Comparison of ENCODE assay signal across 1 cellular context in the genomic region with DNA sequence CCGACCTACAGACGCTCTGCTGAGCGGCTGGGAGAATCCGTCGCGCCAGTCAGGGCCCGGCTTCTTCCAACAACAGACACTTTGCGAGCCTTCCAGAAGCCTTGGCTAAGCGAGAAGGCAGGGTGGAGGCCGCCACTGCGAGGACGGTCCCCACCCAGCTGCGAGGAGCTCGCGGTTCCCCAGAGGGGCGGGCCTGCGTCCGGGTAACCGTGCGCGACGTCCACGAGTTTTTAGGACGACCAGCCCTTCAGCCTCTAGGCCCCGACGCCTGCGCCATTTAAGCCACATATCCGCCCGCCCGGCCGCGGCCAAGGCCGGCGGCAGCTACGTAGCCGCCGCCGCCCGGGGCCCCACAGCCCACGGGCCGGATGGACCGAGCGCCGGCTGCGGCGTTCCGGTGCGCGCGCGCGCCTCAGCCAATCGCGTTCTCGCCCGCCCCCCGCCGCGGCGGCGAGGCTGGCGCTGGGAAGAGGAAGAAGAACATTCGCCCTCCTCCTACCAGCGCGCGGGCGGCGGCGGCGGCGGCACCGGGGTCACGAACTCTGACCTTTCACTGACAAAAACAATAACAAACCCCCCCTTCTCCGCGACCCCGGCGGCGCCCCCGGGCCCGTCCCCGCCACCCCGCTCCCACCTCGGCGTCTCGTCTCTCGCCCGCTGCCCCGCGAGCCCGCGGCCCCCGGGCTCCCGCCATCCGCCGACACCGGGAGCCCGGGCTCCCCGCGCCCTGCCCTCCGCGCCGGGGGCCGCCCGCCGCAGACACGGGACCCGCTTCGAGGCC.
TF ChIP-seq lines count a peak whose summit lies in the region.

A gene (plus strand): TSS at position 479 of the 781 bp plus-strand sequence. CDS start 56,332 bp downstream, outside the sequence.

TF ChIP-seq in HepG2, 621 proteins besides CTCF, POLR2A, EP300 and RAD21 (continued from another document and continues in another):
- TF ChIP-seq, protein P1, sequence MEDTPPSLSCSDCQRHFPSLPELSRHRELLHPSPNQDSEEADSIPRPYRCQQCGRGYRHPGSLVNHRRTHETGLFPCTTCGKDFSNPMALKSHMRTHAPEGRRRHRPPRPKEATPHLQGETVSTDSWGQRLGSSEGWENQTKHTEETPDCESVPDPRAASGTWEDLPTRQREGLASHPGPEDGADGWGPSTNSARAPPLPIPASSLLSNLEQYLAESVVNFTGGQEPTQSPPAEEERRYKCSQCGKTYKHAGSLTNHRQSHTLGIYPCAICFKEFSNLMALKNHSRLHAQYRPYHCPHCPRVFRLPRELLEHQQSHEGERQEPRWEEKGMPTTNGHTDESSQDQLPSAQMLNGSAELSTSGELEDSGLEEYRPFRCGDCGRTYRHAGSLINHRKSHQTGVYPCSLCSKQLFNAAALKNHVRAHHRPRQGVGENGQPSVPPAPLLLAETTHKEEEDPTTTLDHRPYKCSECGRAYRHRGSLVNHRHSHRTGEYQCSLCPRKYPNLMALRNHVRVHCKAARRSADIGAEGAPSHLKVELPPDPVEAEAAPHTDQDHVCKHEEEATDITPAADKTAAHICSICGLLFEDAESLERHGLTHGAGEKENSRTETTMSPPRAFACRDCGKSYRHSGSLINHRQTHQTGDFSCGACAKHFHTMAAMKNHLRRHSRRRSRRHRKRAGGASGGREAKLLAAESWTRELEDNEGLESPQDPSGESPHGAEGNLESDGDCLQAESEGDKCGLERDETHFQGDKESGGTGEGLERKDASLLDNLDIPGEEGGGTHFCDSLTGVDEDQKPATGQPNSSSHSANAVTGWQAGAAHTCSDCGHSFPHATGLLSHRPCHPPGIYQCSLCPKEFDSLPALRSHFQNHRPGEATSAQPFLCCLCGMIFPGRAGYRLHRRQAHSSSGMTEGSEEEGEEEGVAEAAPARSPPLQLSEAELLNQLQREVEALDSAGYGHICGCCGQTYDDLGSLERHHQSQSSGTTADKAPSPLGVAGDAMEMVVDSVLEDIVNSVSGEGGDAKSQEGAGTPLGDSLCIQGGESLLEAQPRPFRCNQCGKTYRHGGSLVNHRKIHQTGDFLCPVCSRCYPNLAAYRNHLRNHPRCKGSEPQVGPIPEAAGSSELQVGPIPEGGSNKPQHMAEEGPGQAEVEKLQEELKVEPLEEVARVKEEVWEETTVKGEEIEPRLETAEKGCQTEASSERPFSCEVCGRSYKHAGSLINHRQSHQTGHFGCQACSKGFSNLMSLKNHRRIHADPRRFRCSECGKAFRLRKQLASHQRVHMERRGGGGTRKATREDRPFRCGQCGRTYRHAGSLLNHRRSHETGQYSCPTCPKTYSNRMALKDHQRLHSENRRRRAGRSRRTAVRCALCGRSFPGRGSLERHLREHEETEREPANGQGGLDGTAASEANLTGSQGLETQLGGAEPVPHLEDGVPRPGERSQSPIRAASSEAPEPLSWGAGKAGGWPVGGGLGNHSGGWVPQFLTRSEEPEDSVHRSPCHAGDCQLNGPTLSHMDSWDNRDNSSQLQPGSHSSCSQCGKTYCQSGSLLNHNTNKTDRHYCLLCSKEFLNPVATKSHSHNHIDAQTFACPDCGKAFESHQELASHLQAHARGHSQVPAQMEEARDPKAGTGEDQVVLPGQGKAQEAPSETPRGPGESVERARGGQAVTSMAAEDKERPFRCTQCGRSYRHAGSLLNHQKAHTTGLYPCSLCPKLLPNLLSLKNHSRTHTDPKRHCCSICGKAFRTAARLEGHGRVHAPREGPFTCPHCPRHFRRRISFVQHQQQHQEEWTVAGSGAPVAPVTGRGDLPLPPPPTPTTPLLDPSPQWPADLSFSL (CRISPR knock-in tag; IDR thresholded peaks at IDR 0.05): no peak
- TF ChIP-seq ARID2 (CRISPR knock-in tag; IDR thresholded peaks at IDR 0.05; ENCODE audit: borderline replicate concordance): no peak
- no peak; the same call in 1 of the 2 replicates for TF ChIP-seq ZSCAN9 (CRISPR knock-in tag; IDR thresholded peaks at IDR 0.05; ENCODE audit: borderline replicate concordance)
- no peak for TF ChIP-seq ZNF3 (CRISPR knock-in tag; IDR thresholded peaks at IDR 0.05)
- TF ChIP-seq, protein P2, sequence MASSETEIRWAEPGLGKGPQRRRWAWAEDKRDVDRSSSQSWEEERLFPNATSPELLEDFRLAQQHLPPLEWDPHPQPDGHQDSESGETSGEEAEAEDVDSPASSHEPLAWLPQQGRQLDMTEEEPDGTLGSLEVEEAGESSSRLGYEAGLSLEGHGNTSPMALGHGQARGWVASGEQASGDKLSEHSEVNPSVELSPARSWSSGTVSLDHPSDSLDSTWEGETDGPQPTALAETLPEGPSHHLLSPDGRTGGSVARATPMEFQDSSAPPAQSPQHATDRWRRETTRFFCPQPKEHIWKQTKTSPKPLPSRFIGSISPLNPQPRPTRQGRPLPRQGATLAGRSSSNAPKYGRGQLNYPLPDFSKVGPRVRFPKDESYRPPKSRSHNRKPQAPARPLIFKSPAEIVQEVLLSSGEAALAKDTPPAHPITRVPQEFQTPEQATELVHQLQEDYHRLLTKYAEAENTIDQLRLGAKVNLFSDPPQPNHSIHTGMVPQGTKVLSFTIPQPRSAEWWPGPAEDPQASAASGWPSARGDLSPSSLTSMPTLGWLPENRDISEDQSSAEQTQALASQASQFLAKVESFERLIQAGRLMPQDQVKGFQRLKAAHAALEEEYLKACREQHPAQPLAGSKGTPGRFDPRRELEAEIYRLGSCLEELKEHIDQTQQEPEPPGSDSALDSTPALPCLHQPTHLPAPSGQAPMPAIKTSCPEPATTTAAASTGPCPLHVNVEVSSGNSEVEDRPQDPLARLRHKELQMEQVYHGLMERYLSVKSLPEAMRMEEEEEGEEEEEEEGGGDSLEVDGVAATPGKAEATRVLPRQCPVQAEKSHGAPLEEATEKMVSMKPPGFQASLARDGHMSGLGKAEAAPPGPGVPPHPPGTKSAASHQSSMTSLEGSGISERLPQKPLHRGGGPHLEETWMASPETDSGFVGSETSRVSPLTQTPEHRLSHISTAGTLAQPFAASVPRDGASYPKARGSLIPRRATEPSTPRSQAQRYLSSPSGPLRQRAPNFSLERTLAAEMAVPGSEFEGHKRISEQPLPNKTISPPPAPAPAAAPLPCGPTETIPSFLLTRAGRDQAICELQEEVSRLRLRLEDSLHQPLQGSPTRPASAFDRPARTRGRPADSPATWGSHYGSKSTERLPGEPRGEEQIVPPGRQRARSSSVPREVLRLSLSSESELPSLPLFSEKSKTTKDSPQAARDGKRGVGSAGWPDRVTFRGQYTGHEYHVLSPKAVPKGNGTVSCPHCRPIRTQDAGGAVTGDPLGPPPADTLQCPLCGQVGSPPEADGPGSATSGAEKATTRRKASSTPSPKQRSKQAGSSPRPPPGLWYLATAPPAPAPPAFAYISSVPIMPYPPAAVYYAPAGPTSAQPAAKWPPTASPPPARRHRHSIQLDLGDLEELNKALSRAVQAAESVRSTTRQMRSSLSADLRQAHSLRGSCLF (CRISPR knock-in tag; IDR thresholded peaks at IDR 0.05; ENCODE audit: borderline replicate concordance): no peak
- TF ChIP-seq, protein P3, sequence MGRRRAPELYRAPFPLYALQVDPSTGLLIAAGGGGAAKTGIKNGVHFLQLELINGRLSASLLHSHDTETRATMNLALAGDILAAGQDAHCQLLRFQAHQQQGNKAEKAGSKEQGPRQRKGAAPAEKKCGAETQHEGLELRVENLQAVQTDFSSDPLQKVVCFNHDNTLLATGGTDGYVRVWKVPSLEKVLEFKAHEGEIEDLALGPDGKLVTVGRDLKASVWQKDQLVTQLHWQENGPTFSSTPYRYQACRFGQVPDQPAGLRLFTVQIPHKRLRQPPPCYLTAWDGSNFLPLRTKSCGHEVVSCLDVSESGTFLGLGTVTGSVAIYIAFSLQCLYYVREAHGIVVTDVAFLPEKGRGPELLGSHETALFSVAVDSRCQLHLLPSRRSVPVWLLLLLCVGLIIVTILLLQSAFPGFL (CRISPR knock-in tag; IDR thresholded peaks at IDR 0.05): no peak
- TF ChIP-seq CEBPB (IDR thresholded peaks at IDR 0.05; ENCODE audit: borderline replicate concordance, low read depth, low read length): no peak
- no peak for TF ChIP-seq ZNF564 (CRISPR knock-in tag; IDR thresholded peaks at IDR 0.05)
- no peak for TF ChIP-seq ZMAT3 (CRISPR knock-in tag; conservative IDR thresholded peaks at IDR 0.05)
- TF ChIP-seq IKZF4 (CRISPR knock-in tag; IDR thresholded peaks at IDR 0.05; ENCODE audit: borderline replicate concordance, low read depth, not compliant biosample characterization): no peak
- no peak for TF ChIP-seq HMG20B (CRISPR knock-in tag; conservative IDR thresholded peaks at IDR 0.05)
- TF ChIP-seq DPF2 (CRISPR knock-in tag; IDR thresholded peaks at IDR 0.05; ENCODE audit: borderline replicate concordance, low read depth): no peak
- no peak for TF ChIP-seq POGZ (CRISPR knock-in tag; IDR thresholded peaks at IDR 0.05)
- TF ChIP-seq HDAC6 (IDR thresholded peaks at IDR 0.05; ENCODE audit: low read depth, low read length): no peak
- TF ChIP-seq, protein P4, sequence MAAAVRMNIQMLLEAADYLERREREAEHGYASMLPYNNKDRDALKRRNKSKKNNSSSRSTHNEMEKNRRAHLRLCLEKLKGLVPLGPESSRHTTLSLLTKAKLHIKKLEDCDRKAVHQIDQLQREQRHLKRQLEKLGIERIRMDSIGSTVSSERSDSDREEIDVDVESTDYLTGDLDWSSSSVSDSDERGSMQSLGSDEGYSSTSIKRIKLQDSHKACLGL (CRISPR knock-in tag; IDR thresholded peaks at IDR 0.05): no peak
- no peak for TF ChIP-seq REXO4 (CRISPR knock-in tag; IDR thresholded peaks at IDR 0.05; ENCODE audit: borderline replicate concordance)
- peak; percentile 71 for TF ChIP-seq YY1 (IDR thresholded peaks at IDR 0.05; ENCODE audit: insufficient read depth, insufficient replicate concordance, low read depth, low read length)
- TF ChIP-seq TBX2 (CRISPR knock-in tag; IDR thresholded peaks at IDR 0.05; ENCODE audit: borderline replicate concordance): peak; percentile 38; the same call in 1 of the 2 replicates
- TF ChIP-seq MEF2D (CRISPR knock-in tag; IDR thresholded peaks at IDR 0.05): no peak
- TF ChIP-seq HDAC2 (CRISPR knock-in tag; IDR thresholded peaks at IDR 0.05): no peak
- TF ChIP-seq TGIF2 (CRISPR knock-in tag; IDR thresholded peaks at IDR 0.05): no peak
- TF ChIP-seq, protein P5, sequence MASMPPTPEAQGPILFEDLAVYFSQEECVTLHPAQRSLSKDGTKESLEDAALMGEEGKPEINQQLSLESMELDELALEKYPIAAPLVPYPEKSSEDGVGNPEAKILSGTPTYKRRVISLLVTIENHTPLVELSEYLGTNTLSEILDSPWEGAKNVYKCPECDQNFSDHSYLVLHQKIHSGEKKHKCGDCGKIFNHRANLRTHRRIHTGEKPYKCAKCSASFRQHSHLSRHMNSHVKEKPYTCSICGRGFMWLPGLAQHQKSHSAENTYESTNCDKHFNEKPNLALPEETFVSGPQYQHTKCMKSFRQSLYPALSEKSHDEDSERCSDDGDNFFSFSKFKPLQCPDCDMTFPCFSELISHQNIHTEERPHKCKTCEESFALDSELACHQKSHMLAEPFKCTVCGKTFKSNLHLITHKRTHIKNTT (CRISPR knock-in tag; IDR thresholded peaks at IDR 0.05): no peak
- TF ChIP-seq KLF15 (CRISPR knock-in tag; IDR thresholded peaks at IDR 0.05; ENCODE audit: borderline replicate concordance): no peak
- no peak for TF ChIP-seq ZBTB8A (CRISPR knock-in tag; IDR thresholded peaks at IDR 0.05; ENCODE audit: borderline replicate concordance, low read depth)
- TF ChIP-seq, protein P6, sequence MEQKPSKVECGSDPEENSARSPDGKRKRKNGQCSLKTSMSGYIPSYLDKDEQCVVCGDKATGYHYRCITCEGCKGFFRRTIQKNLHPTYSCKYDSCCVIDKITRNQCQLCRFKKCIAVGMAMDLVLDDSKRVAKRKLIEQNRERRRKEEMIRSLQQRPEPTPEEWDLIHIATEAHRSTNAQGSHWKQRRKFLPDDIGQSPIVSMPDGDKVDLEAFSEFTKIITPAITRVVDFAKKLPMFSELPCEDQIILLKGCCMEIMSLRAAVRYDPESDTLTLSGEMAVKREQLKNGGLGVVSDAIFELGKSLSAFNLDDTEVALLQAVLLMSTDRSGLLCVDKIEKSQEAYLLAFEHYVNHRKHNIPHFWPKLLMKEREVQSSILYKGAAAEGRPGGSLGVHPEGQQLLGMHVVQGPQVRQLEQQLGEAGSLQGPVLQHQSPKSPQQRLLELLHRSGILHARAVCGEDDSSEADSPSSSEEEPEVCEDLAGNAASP (CRISPR knock-in tag; IDR thresholded peaks at IDR 0.05; ENCODE audit: borderline replicate concordance): no peak
- no peak for TF ChIP-seq ZKSCAN5 (CRISPR knock-in tag; IDR thresholded peaks at IDR 0.05)
- TF ChIP-seq, protein P7, sequence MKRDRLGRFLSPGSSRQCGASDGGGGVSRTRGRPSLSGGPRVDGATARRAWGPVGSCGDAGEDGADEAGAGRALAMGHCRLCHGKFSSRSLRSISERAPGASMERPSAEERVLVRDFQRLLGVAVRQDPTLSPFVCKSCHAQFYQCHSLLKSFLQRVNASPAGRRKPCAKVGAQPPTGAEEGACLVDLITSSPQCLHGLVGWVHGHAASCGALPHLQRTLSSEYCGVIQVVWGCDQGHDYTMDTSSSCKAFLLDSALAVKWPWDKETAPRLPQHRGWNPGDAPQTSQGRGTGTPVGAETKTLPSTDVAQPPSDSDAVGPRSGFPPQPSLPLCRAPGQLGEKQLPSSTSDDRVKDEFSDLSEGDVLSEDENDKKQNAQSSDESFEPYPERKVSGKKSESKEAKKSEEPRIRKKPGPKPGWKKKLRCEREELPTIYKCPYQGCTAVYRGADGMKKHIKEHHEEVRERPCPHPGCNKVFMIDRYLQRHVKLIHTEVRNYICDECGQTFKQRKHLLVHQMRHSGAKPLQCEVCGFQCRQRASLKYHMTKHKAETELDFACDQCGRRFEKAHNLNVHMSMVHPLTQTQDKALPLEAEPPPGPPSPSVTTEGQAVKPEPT (CRISPR knock-in tag; IDR thresholded peaks at IDR 0.05; ENCODE audit: low read depth): no peak; the same call in 1 of the 2 replicates
- TF ChIP-seq DNMT1 (CRISPR knock-in tag; IDR thresholded peaks at IDR 0.05): no peak
- TF ChIP-seq, protein P8, sequence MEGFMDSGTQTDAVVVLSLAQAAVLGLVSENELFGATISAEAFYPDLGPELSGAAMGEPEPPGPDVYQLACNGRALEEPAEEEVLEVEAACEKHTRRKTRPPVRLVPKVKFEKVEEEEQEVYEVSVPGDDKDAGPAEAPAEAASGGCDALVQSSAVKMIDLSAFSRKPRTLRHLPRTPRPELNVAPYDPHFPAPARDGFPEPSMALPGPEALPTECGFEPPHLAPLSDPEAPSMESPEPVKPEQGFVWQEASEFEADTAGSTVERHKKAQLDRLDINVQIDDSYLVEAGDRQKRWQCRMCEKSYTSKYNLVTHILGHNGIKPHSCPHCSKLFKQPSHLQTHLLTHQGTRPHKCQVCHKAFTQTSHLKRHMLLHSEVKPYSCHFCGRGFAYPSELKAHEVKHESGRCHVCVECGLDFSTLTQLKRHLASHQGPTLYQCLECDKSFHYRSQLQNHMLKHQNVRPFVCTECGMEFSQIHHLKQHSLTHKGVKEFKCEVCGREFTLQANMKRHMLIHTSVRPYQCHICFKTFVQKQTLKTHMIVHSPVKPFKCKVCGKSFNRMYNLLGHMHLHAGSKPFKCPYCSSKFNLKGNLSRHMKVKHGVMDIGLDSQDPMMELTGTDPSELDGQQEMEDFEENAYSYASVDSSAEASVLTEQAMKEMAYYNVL (CRISPR knock-in tag; IDR thresholded peaks at IDR 0.05; ENCODE audit: borderline replicate concordance): no peak
- TF ChIP-seq GTF3A (CRISPR knock-in tag; conservative IDR thresholded peaks at IDR 0.05): no peak
- TF ChIP-seq ZNF432 (CRISPR knock-in tag; IDR thresholded peaks at IDR 0.05; ENCODE audit: borderline replicate concordance): no peak
- TF ChIP-seq ZNF468 (CRISPR knock-in tag; IDR thresholded peaks at IDR 0.05): no peak
